In the genomic region with DNA sequence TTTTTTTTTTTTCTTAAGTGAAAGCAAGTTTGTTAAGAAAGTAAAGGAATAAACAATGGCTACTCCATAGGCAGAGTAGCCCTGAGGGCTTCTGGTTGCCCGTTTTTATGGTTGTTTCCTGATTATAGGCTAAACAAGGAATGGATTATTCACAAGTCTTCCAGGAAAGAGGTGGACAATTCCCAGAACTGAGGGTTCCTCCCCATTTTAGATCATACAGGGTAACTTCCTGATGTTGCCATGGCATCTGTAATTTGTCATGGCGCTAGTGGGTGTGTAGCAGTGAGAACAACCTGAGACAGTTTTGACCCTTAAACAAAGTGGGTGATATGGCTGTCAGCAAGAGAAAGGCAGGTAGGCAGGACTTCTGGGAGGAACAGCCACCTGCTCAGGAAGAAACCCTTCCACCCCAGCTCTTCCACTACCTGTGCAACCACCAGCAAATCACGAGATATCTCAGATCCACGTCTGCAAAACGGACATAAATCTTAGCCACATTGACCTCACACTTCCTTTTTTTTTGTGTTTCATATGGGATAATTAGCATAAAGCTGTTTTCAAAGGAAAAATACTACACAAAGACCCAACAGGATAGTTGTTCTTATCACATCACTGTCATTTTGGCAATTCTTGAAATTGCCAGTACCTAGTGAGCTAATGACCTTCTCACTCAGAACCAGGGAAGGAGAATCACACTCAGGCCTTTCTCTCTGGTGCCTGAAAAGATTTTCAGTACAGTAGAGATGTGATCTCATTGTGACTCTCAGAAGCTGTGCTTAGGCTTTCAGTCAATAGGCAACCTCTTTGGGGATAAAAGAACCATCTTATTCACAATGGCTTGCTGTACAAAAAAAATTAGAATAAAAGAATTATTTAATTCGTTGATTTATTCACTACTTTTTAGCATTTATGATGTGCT, we compare ENCODE assay signal across 8 cellular contexts. TPM values are rescaled to one million over a fixed set of nuclear protein-coding genes. Genes with fewer than 3 reads are reported as not detected.
DNase-seq lines count a peak whose midpoint lies in the region; ATAC-seq and TF ChIP-seq lines count a peak whose summit lies in the region.

No MANE protein-coding gene starts in this region.

- H3K4me1 Mint-ChIP-seq in CD14-positive monocyte = peaks cover 65% of the 10 kb centered on the region
- peaks cover 72% of the 10 kb centered on the region for H3K4me1 Mint-ChIP-seq in T-helper 1 cell treated with Interleukin-12 subunit alpha and Interleukin-12 subunit beta and Interleukin-4 antibody, amounts not matched to agents 30 μg/mL and 1 μg/mL, for 36 hours (ENCODE audit: low read depth)

- no peaks in the 10 kb centered on the region for H3K4me1 ChIP-seq in body of pancreas

- no peaks in the 10 kb centered on the region for H3K27me3 Mint-ChIP-seq in CD14-positive monocyte (ENCODE audit: low read depth in 3 of 3)
- no peaks in the 10 kb centered on the region for H3K27me3 Mint-ChIP-seq in T-helper 1 cell treated with Interleukin-12 subunit alpha and Interleukin-12 subunit beta and Interleukin-4 antibody, amounts not matched to agents 30 μg/mL and 1 μg/mL, for 36 hours (ENCODE audit: low read depth)

- peak; percentile 27 for ATAC-seq in GM19043 (IDR thresholded peaks at IDR 0.05; ENCODE audit: low read depth, unreplicated experiment)
- ATAC-seq in HG03060 (IDR thresholded peaks at IDR 0.05; ENCODE audit: low read depth, unreplicated experiment) = peak; percentile 10
- ATAC-seq in body of pancreas = no peak

- peak overlapping the region; percentile 53 to 55 for H3K4me3 Mint-ChIP-seq in CD14-positive monocyte
- H3K4me3 Mint-ChIP-seq in T-helper 1 cell treated with Interleukin-12 subunit alpha and Interleukin-12 subunit beta and Interleukin-4 antibody, amounts not matched to agents 30 μg/mL and 1 μg/mL, for 36 hours = peak overlapping the region; percentile 76

- whole genome bisulfite sequencing in body of pancreas, 2 donors = 56 to 64% methylated on average over 6 of the region's 6 CpGs

- H3K36me3 ChIP-seq in body of pancreas (replicated peaks in 1 of 2; ENCODE audit: insufficient read depth in 1 of 2, low read depth in 2 of 2) = no peaks in the 10 kb centered on the region

- DNase-seq in CD14-positive monocyte (ENCODE audit: low spot score) = no peak
- DNase-seq in body of pancreas = no peak
- DNase-seq in AG20443 (ENCODE audit: low spot score) = no peak
- DNase-seq in middle frontal gyrus (ENCODE audit: extremely low spot score, low spot score) = no peak
- DNase-seq in DMS 273 (lab: John Stamatoyannopoulos, UW; ENCODE audit: unreplicated experiment) = no peak

- no peak overlapping the region for H3K27ac ChIP-seq in body of pancreas

- H3K36me3 Mint-ChIP-seq in CD14-positive monocyte = no peaks in the 10 kb centered on the region
- peaks cover 6% of the 10 kb centered on the region for H3K36me3 Mint-ChIP-seq in T-helper 1 cell treated with Interleukin-12 subunit alpha and Interleukin-12 subunit beta and Interleukin-4 antibody, amounts not matched to agents 30 μg/mL and 1 μg/mL, for 36 hours (ENCODE audit: low read depth)

- intact Hi-C loops in CD14-positive monocyte (cut with micrococcal nuclease) = loop anchor here in 1 of 2 donors (10.0 kb wide), 1 partner anchor 68 kb away; no protein-coding TSS in a partner anchor
- intact Hi-C loops in body of pancreas (cut with DNase I) = no loop called here

- no peaks in the 10 kb centered on the region for H3K9me3 ChIP-seq in body of pancreas

- H3K4me3 ChIP-seq in body of pancreas = no peak overlapping the region

- no peak for TF ChIP-seq POLR2A in body of pancreas (IDR thresholded peaks at IDR 0.05)

- H3K27ac Mint-ChIP-seq in CD14-positive monocyte = peak overlapping the region; percentile 14 to 89 (median 66)
- peak overlapping the region; percentile 89 for H3K27ac Mint-ChIP-seq in T-helper 1 cell treated with Interleukin-12 subunit alpha and Interleukin-12 subunit beta and Interleukin-4 antibody, amounts not matched to agents 30 μg/mL and 1 μg/mL, for 36 hours

- H3K9me3 Mint-ChIP-seq in CD14-positive monocyte = no peaks in the 10 kb centered on the region
- H3K9me3 Mint-ChIP-seq in T-helper 1 cell treated with Interleukin-12 subunit alpha and Interleukin-12 subunit beta and Interleukin-4 antibody, amounts not matched to agents 30 μg/mL and 1 μg/mL, for 36 hours = no peaks in the 10 kb centered on the region

- no peaks in the 10 kb centered on the region for H3K27me3 ChIP-seq in body of pancreas

- TF ChIP-seq CTCF in CD14-positive monocyte (IDR thresholded peaks at IDR 0.05) (no peak), body of pancreas (IDR thresholded peaks at IDR 0.05) (no peak)

RNA-seq across cellular contexts. Expression of gene DUSP10, which starts 34.9 kb away (rescaled TPM):
- 10 to 100 TPM; 10.4 to 12.7 TPM for polyA plus RNA-seq in CD14-positive monocyte
- 10 to 100 TPM in 1 of 2 donors, 1 to 10 TPM in 1; 5.4 to 12.2 TPM for total RNA-seq in body of pancreas
